In the genomic region with DNA sequence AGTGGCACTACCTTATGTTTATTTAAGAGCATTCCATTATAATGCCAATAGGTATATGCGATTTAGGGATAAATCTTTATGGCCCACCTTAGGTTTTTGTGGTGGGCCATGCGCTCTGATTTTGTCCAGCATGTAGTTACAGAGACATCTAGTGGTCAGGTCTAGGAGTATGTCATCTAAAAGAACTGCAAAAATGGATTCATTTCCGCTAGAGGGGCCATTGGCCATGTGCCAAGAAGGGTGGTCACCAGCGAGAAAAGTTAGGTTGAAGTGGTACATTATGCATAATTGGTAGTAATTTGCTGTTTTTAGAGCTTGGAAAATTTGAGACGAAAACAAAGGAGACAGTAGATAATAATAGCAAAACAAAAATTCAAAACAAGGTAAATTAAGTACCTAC, we compare ENCODE assay signal across 12 cellular contexts. TPM values are rescaled to one million over a fixed set of nuclear protein-coding genes. Genes with fewer than 3 reads are reported as not detected.
A peak's percentile ranks its signal among the peaks of the same experiment; 100 is the strongest.
DNase-seq lines count a peak whose midpoint lies in the region; ATAC-seq and TF ChIP-seq lines count a peak whose summit lies in the region.
"Had no signal": no experiment of that assay in that cellular context is flagged by ENCODE, and none has a peak within 500 bp of the region (broad histone marks: within the 10 kb centered on the region; RNA-seq: fewer than 3 reads in every experiment).

No MANE protein-coding gene starts in this region.

- peak in 5 of 6 experiments; percentile 23 to 65 (median 53) for TF ChIP-seq CTCF in adrenal gland (IDR thresholded peaks at IDR 0.05)
- TF ChIP-seq CTCF in ascending aorta (IDR thresholded peaks at IDR 0.05): no peak

- no peaks in the 10 kb centered on the region for H3K79me1 ChIP-seq in mesendoderm (ENCODE audit: low read length)

- H2BK5ac ChIP-seq in mesendoderm (ENCODE audit: low read length): no peak overlapping the region

- H4K8ac ChIP-seq in mesendoderm (ENCODE audit: low read depth, low read length): no peak overlapping the region

- no peak overlapping the region for H3K23ac ChIP-seq in mesendoderm (ENCODE audit: low read length)

- H4K5ac ChIP-seq in mesendoderm (ENCODE audit: low read length): no peak overlapping the region

- H3K36me3 ChIP-seq in Karpas-422 (ENCODE audit: insufficient read depth, low read length): no peaks in the 10 kb centered on the region
- no peaks in the 10 kb centered on the region for H3K36me3 ChIP-seq in adrenal gland (replicated peaks in 1 of 2)
- no peaks in the 10 kb centered on the region for H3K36me3 ChIP-seq in mesendoderm (ENCODE audit: control insufficient read depth, insufficient read depth, low read length)
- H3K36me3 ChIP-seq in ascending aorta: no peaks in the 10 kb centered on the region
- H3K36me3 ChIP-seq: esophagus squamous epithelium had no signal

- no peak overlapping the region for H2AFZ ChIP-seq in Karpas-422 (ENCODE audit: low read length)

- H3K27ac ChIP-seq in Karpas-422 (ENCODE audit: low read length): no peak overlapping the region
- H3K27ac ChIP-seq in adrenal gland: no peak overlapping the region
- H3K27ac ChIP-seq in mesendoderm (ENCODE audit: low read depth, low read length): no peak overlapping the region
- no peak overlapping the region for H3K27ac ChIP-seq in ascending aorta
- H3K27ac ChIP-seq: esophagus squamous epithelium had no signal

- H2BK15ac ChIP-seq in mesendoderm (replicated peaks; ENCODE audit: low read depth): no peak overlapping the region

- no peak overlapping the region for H3K27ac Mint-ChIP-seq in natural killer cell treated with Interleukin-12 subunit alpha and Interleukin-12 subunit beta and Interleukin-15 and Interleukin-18, amount 100 ng/mL, for 72 hours
- H3K27ac Mint-ChIP-seq: activated naive CD8-positive, alpha-beta T cell had no signal

- H3K9me3 ChIP-seq in Karpas-422 (ENCODE audit: low read length): peaks cover 6% of the 10 kb centered on the region; the same call in 1 of the 2 replicates
- no peaks in the 10 kb centered on the region for H3K9me3 ChIP-seq in adrenal gland (replicated peaks in 1 of 3)
- H3K9me3 ChIP-seq in ascending aorta: no peaks in the 10 kb centered on the region
- H3K9me3 ChIP-seq: esophagus squamous epithelium had no signal

- H4K20me1 ChIP-seq in Karpas-422 (ENCODE audit: insufficient read depth, low read depth, low read length): no peaks in the 10 kb centered on the region

- no peaks in the 10 kb centered on the region for H3K4me1 ChIP-seq in Karpas-422 (ENCODE audit: low read length)
- H3K4me1 ChIP-seq in adrenal gland (replicated peaks in 1 of 2): no peaks in the 10 kb centered on the region
- peaks cover 2% of the 10 kb centered on the region for H3K4me1 ChIP-seq in mesendoderm (ENCODE audit: control insufficient read depth, low read depth, low read length)
- H3K4me1 ChIP-seq in ascending aorta: no peaks in the 10 kb centered on the region
- H3K4me1 ChIP-seq: esophagus squamous epithelium had no signal

- no peak overlapping the region for H3K18ac ChIP-seq in mesendoderm (ENCODE audit: low read length)

- H3K79me2 ChIP-seq in Karpas-422 (ENCODE audit: low read length): no peaks in the 10 kb centered on the region
- H3K79me2 ChIP-seq in mesendoderm (ENCODE audit: control insufficient read depth, insufficient read depth, low read length): no peaks in the 10 kb centered on the region

- no peak for TF ChIP-seq POLR2A in adrenal gland (IDR thresholded peaks at IDR 0.05)

- no peak overlapping the region for H3K4me3 ChIP-seq in Karpas-422 (ENCODE audit: low read length)
- no peak overlapping the region for H3K4me3 ChIP-seq in adrenal gland
- no peak overlapping the region for H3K4me3 ChIP-seq in mesendoderm (ENCODE audit: low read length)
- H3K4me3 ChIP-seq in ascending aorta: no peak overlapping the region
- H3K4me3 ChIP-seq: esophagus squamous epithelium had no signal

- H3K4me3 Mint-ChIP-seq in natural killer cell treated with Interleukin-12 subunit alpha and Interleukin-12 subunit beta and Interleukin-15 and Interleukin-18, amount 100 ng/mL, for 72 hours: no peak overlapping the region
- H3K4me3 Mint-ChIP-seq: activated naive CD8-positive, alpha-beta T cell had no signal

- no peak overlapping the region for H3K9ac ChIP-seq in Karpas-422 (ENCODE audit: low read length)
- H3K9ac ChIP-seq in mesendoderm (ENCODE audit: low read length): no peak overlapping the region

- ATAC-seq in GM21367 (IDR thresholded peaks at IDR 0.05; ENCODE audit: unreplicated experiment): no peak
- no peak for ATAC-seq in natural killer cell treated with Interleukin-12 subunit alpha and Interleukin-12 subunit beta and Interleukin-15 and Interleukin-18, amount 100 ng/mL, for 72 hours

- H3K56ac ChIP-seq in mesendoderm (ENCODE audit: low read length): no peak overlapping the region

- intact Hi-C loops in adrenal gland (cut with DNase I): no loop called here
- intact Hi-C loops in ascending aorta (cut with DNase I): no loop called here

- no peaks in the 10 kb centered on the region for H3K27me3 Mint-ChIP-seq in natural killer cell treated with Interleukin-12 subunit alpha and Interleukin-12 subunit beta and Interleukin-15 and Interleukin-18, amount 100 ng/mL, for 72 hours
- H3K27me3 Mint-ChIP-seq: activated naive CD8-positive, alpha-beta T cell had no signal

- H3K9me2 ChIP-seq in Karpas-422 (replicated peaks; ENCODE audit: insufficient read depth, low read length): no peaks in the 10 kb centered on the region

- peaks cover 23% of the 10 kb centered on the region for H3K9me3 Mint-ChIP-seq in natural killer cell treated with Interleukin-12 subunit alpha and Interleukin-12 subunit beta and Interleukin-15 and Interleukin-18, amount 100 ng/mL, for 72 hours

- no peak overlapping the region for H3K4ac ChIP-seq in mesendoderm (ENCODE audit: low read depth, low read length)

- no peaks in the 10 kb centered on the region for H3K36me3 Mint-ChIP-seq in natural killer cell treated with Interleukin-12 subunit alpha and Interleukin-12 subunit beta and Interleukin-15 and Interleukin-18, amount 100 ng/mL, for 72 hours
- H3K36me3 Mint-ChIP-seq: activated naive CD8-positive, alpha-beta T cell had no signal

- 53 to 60% (median 59%) methylated on average over 5 of the region's 5 CpGs for WGBS in adrenal gland, 4 donors
- no CpG with 5 or more reads among the region's 5 CpGs for WGBS in mesendoderm (ENCODE audit: extremely low coverage, insufficient coverage, low lambda C conversion rate)

- H3K4me1 Mint-ChIP-seq in natural killer cell treated with Interleukin-12 subunit alpha and Interleukin-12 subunit beta and Interleukin-15 and Interleukin-18, amount 100 ng/mL, for 72 hours (ENCODE audit: low read depth in 2 of 2): no peaks in the 10 kb centered on the region

- H3K27me3 ChIP-seq in Karpas-422 (ENCODE audit: low read length): no peaks in the 10 kb centered on the region
- H3K27me3 ChIP-seq in adrenal gland: no peaks in the 10 kb centered on the region
- no peaks in the 10 kb centered on the region for H3K27me3 ChIP-seq in mesendoderm (ENCODE audit: insufficient read depth, low read length, poor library complexity)
- no peaks in the 10 kb centered on the region for H3K27me3 ChIP-seq in ascending aorta
- H3K27me3 ChIP-seq: esophagus squamous epithelium had no signal

- DNase-seq in DMS 273 (lab: John Stamatoyannopoulos, UW; ENCODE audit: unreplicated experiment) (peak; percentile 5), DMS 273 treated with DMSO at 0.1 percent for 48 hours (lab: John Stamatoyannopoulos, UW) (no peak), Karpas-422 (peak; percentile 45), adrenal gland (no peak), mesendoderm (peak; percentile 69), ascending aorta (ENCODE audit: low spot score in 2 of 2) (no peak)
- DNase-seq in natural killer cell treated with Interleukin-12 subunit alpha and Interleukin-12 subunit beta and Interleukin-15 and Interleukin-18, amount 100 ng/mL, for 72 hours (ENCODE audit: low spot score): no peak
- DNase-seq: activated CD4-positive, CD25-positive, alpha-beta regulatory T cell; esophagus squamous epithelium had no signal

- H3K4me2 ChIP-seq in Karpas-422 (ENCODE audit: low read depth, low read length, poor library complexity, severe bottlenecking): no peak overlapping the region
- H3K4me2 ChIP-seq in mesendoderm (ENCODE audit: low read length): no peak overlapping the region

- H2BK120ac ChIP-seq in mesendoderm (ENCODE audit: low read depth, low read length): no peak overlapping the region

- no peak overlapping the region for H2AK5ac ChIP-seq in mesendoderm (ENCODE audit: low read length)

RNA-seq across cellular contexts. Expression of gene LRRC4C, which starts 27.7 kb away (rescaled TPM):
- total RNA-seq in Karpas-422 (2014; rRNA removed; shearing (Covaris generic); ENCODE audit: low replicate concordance): not detected in 2 replicates
- 1 to 10 TPM; 1.0 to 9.3 (median 4.7) TPM for total RNA-seq in adrenal gland
- polyA plus RNA-seq in adrenal gland: 1 to 10 TPM; 2.1 to 9.7 (median 7.5) TPM
- polyA plus RNA-seq in mesendoderm (2013, experiment 1 of 2): 1.4 TPM
- polyA plus RNA-seq in mesendoderm (2013, experiment 2 of 2): 1.1 TPM
- not detected for total RNA-seq in ascending aorta
- not detected for total RNA-seq in natural killer cell treated with Interleukin-12 subunit alpha and Interleukin-12 subunit beta and Interleukin-15 and Interleukin-18, amount 100 ng/mL, for 72 hours
- total RNA-seq: myocyte had no signal

Comparison
In these comparisons a context has a peak if more than half of its experiments do, and no peak if none do; other contexts are left out.
1. DNase-seq: peak in DMS 273 (single experiment), Karpas-422 (single experiment) and mesendoderm (single experiment); none in DMS 273 treated with DMSO at 0.1 percent for 48 hours (single experiment), adrenal gland (0 of 7), ascending aorta (0 of 2) and natural killer cell treated with Interleukin-12 subunit alpha and Interleukin-12 subunit beta and Interleukin-15 and Interleukin-18, amount 100 ng/mL, for 72 hours (single experiment).
2. CTCF ChIP-seq: peak in adrenal gland (5 of 6); none in ascending aorta (0 of 3).